8 cellular contexts compared by ENCODE assay signal in the genomic region with DNA sequence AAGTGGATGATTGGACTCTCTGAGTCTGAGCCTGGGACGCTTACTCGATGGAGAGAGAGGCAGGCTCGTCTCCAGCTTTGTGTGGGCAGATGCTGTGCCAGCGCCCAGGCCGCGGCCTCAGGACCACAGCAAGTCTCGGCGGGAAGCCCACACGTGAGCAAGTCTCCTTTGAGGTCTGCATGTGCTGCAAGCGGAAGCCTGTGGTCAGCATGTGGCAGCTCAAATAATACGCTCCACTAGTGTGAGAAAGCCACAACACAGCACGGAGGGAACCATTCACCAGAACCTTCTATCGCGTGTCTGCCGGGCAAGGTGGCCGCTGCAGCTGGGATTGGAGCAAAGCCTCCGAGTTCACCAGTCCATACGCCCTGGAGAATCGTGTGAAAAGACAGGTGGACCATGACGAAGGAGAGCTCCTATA.
DNase-seq lines count a peak whose midpoint lies in the region; ATAC-seq and TF ChIP-seq lines count a peak whose summit lies in the region.

No MANE protein-coding gene starts in this region.

- H3K4me2 ChIP-seq in mesendoderm (ENCODE audit: low read length) (no peak overlapping the region), SK-N-SH (no peak overlapping the region)

- H3K4me1 Mint-ChIP-seq in activated naive CD4-positive, alpha-beta T cell treated with anti-CD3 and anti-CD28 coated beads for 36 hours (ENCODE audit: low read depth) = peaks cover 7% of the 10 kb centered on the region

- no peak for TF ChIP-seq EP300 in SK-N-SH (IDR thresholded peaks at IDR 0.05; ENCODE audit: borderline replicate concordance in 1 of 2, low read depth in 1 of 2, low read length in 1 of 2)

- no peak overlapping the region for H2AFZ ChIP-seq in SK-N-SH (ENCODE audit: low read depth)

- peaks cover 10% of the 10 kb centered on the region for H3K9me3 Mint-ChIP-seq in activated naive CD4-positive, alpha-beta T cell treated with anti-CD3 and anti-CD28 coated beads for 36 hours

- H3K4me1 ChIP-seq in mesendoderm (ENCODE audit: control insufficient read depth, low read depth, low read length) = no peaks in the 10 kb centered on the region
- H3K4me1 ChIP-seq in SK-N-SH (ENCODE audit: control insufficient read depth in 1 of 2, insufficient read depth in 2 of 2, low read depth in 1 of 2, low read length in 1 of 2) = no peaks in the 10 kb centered on the region

- H3K27ac Mint-ChIP-seq in activated naive CD4-positive, alpha-beta T cell treated with anti-CD3 and anti-CD28 coated beads for 36 hours = no peak overlapping the region

- no peak overlapping the region for H3K4ac ChIP-seq in mesendoderm (ENCODE audit: low read depth, low read length)

- H2BK15ac ChIP-seq in mesendoderm (replicated peaks; ENCODE audit: low read depth) = no peak overlapping the region

- H3K79me2 ChIP-seq in mesendoderm (ENCODE audit: control insufficient read depth, insufficient read depth, low read length) (no peaks in the 10 kb centered on the region), SK-N-SH (ENCODE audit: insufficient read depth) (no peaks in the 10 kb centered on the region)

- peak; percentile 72 for DNase-seq in GM12864 (ENCODE audit: low read depth)
- DNase-seq in NOMO-1 treated with DMSO at 0.1 percent for 48 hours (lab: John Stamatoyannopoulos, UW; ENCODE audit: unreplicated experiment) = peak; percentile 77
- peak; percentile 30 for DNase-seq in activated naive CD4-positive, alpha-beta T cell treated with anti-CD3 and anti-CD28 coated beads for 36 hours
- DNase-seq in stimulated activated CD8-positive, alpha-beta memory T cell treated with anti-CD3 and anti-CD28 coated beads, Interleukin-12 subunit alpha, Interleukin-12 subunit beta, amount 100 ng/mL, for 4 hours (ENCODE audit: low read depth) = peak; percentile 27
- DNase-seq in mesendoderm = no peak
- no peak for DNase-seq in SK-N-SH
- no peak for DNase-seq in NCI-H510A (lab: John Stamatoyannopoulos, UW)

- no peaks in the 10 kb centered on the region for H3K36me3 Mint-ChIP-seq in activated naive CD4-positive, alpha-beta T cell treated with anti-CD3 and anti-CD28 coated beads for 36 hours (ENCODE audit: low read depth)

- H3K9me3 ChIP-seq in SK-N-SH = no peaks in the 10 kb centered on the region

- H3K27ac ChIP-seq in mesendoderm (ENCODE audit: low read depth, low read length) (no peak overlapping the region), SK-N-SH (ENCODE audit: low read depth in 2 of 2, low read length in 1 of 2) (no peak overlapping the region)

- POLR2A ChIA-PET in SK-N-SH (lab: Yijun Ruan, JAX) = interaction anchor here (0.6 kb wide), 1 partner anchor 19 kb away, joined by 3 read pairs; no protein-coding TSS in a partner anchor

- CTCF ChIA-PET in activated naive CD4-positive, alpha-beta T cell treated with anti-CD3 and anti-CD28 coated beads for 36 hours (lab: Charles Lee) = interaction anchor here (0.8 kb wide), 1 partner anchor 10 kb away, joined by 5 read pairs; no protein-coding TSS in a partner anchor
- CTCF ChIA-PET in SK-N-SH (lab: Yijun Ruan, JAX) = interaction anchor here (1.1 to 2.0 kb wide), 2 partner anchors 10 to 306 kb away, joined by 3 to 4 read pairs; no protein-coding TSS in a partner anchor

- H3K4me3 Mint-ChIP-seq in activated naive CD4-positive, alpha-beta T cell treated with anti-CD3 and anti-CD28 coated beads for 36 hours = no peak overlapping the region

- H3K4me3 ChIP-seq in GM12864 (ENCODE audit: low read depth, low read length) (no peak overlapping the region), mesendoderm (ENCODE audit: low read length) (no peak overlapping the region), SK-N-SH (ENCODE audit: low read depth in 2 of 2, low read length in 1 of 2) (no peak overlapping the region)

- TF ChIP-seq CTCF in GM12864 (IDR thresholded peaks at IDR 0.05; ENCODE audit: low read depth, low read length, missing control alignments) (no peak), SK-N-SH (IDR thresholded peaks at IDR 0.05) (no peak)

- no peak overlapping the region for H3K9ac ChIP-seq in mesendoderm (ENCODE audit: low read length)
- H3K9ac ChIP-seq in SK-N-SH = no peak overlapping the region

- no peak overlapping the region for H2BK5ac ChIP-seq in mesendoderm (ENCODE audit: low read length)

- H4K5ac ChIP-seq in mesendoderm (ENCODE audit: low read length) = no peak overlapping the region

- intact Hi-C loops in activated naive CD4-positive, alpha-beta T cell treated with anti-CD3 and anti-CD28 coated beads for 36 hours (cut with micrococcal nuclease) = no loop called here

- no peak overlapping the region for H2BK120ac ChIP-seq in mesendoderm (ENCODE audit: low read depth, low read length)

- no peak overlapping the region for H4K8ac ChIP-seq in mesendoderm (ENCODE audit: low read depth, low read length)

- no CpG with 5 or more reads among the region's 20 CpGs for WGBS in mesendoderm (ENCODE audit: extremely low coverage, insufficient coverage, low lambda C conversion rate)
- WGBS in SK-N-SH (ENCODE audit: low lambda C conversion rate) = 84% methylated on average over 17 of the region's 20 CpGs

- no peak overlapping the region for H3K18ac ChIP-seq in mesendoderm (ENCODE audit: low read length)

- H2AK5ac ChIP-seq in mesendoderm (ENCODE audit: low read length) = no peak overlapping the region

- no peak overlapping the region for H3K56ac ChIP-seq in mesendoderm (ENCODE audit: low read length)

- no peaks in the 10 kb centered on the region for H3K9me2 ChIP-seq in SK-N-SH

- H4K20me1 ChIP-seq in SK-N-SH (ENCODE audit: insufficient read depth) = no peaks in the 10 kb centered on the region

- H3K27me3 ChIP-seq in mesendoderm (ENCODE audit: insufficient read depth, low read length, poor library complexity) = no peaks in the 10 kb centered on the region
- no peaks in the 10 kb centered on the region for H3K27me3 ChIP-seq in SK-N-SH (ENCODE audit: insufficient read depth)

- H3K27me3 Mint-ChIP-seq in activated naive CD4-positive, alpha-beta T cell treated with anti-CD3 and anti-CD28 coated beads for 36 hours (ENCODE audit: low read depth) = peaks cover 2% of the 10 kb centered on the region

- no peaks in the 10 kb centered on the region for H3K79me1 ChIP-seq in mesendoderm (ENCODE audit: low read length)

- H3K36me3 ChIP-seq in mesendoderm (ENCODE audit: control insufficient read depth, insufficient read depth, low read length) (no peaks in the 10 kb centered on the region), SK-N-SH (replicated peaks in 1 of 2; ENCODE audit: control insufficient read depth in 1 of 2, insufficient read depth in 2 of 2, low read length in 1 of 2) (no peaks in the 10 kb centered on the region)

- H3K23ac ChIP-seq in mesendoderm (ENCODE audit: low read length) = no peak overlapping the region

- H3F3A ChIP-seq in SK-N-SH (replicated peaks; ENCODE audit: insufficient read depth) = no peaks in the 10 kb centered on the region

- no peak for TF ChIP-seq RAD21 in SK-N-SH (IDR thresholded peaks at IDR 0.05; ENCODE audit: low read length)

- ATAC-seq in HG02588 (IDR thresholded peaks at IDR 0.05; ENCODE audit: unreplicated experiment) = peak; percentile 95

TF ChIP-seq in SK-N-SH, 30 proteins besides CTCF, POLR2A, EP300 and RAD21 (continues in another document):
- TF ChIP-seq, protein P1, sequence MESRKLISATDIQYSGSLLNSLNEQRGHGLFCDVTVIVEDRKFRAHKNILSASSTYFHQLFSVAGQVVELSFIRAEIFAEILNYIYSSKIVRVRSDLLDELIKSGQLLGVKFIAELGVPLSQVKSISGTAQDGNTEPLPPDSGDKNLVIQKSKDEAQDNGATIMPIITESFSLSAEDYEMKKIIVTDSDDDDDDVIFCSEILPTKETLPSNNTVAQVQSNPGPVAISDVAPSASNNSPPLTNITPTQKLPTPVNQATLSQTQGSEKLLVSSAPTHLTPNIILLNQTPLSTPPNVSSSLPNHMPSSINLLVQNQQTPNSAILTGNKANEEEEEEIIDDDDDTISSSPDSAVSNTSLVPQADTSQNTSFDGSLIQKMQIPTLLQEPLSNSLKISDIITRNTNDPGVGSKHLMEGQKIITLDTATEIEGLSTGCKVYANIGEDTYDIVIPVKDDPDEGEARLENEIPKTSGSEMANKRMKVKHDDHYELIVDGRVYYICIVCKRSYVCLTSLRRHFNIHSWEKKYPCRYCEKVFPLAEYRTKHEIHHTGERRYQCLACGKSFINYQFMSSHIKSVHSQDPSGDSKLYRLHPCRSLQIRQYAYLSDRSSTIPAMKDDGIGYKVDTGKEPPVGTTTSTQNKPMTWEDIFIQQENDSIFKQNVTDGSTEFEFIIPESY (IDR thresholded peaks at IDR 0.05; ENCODE audit: borderline replicate concordance, low read depth) = no peak
- TF ChIP-seq NRF1 (IDR thresholded peaks at IDR 0.05; ENCODE audit: low read depth, low read length) = no peak
- TF ChIP-seq GABPA (IDR thresholded peaks at IDR 0.05; ENCODE audit: low read depth) = no peak
- no peak for TF ChIP-seq NFIC (IDR thresholded peaks at IDR 0.05; ENCODE audit: borderline replicate concordance)
- TF ChIP-seq RCOR1 (IDR thresholded peaks at IDR 0.05; ENCODE audit: low read length) = no peak
- TF ChIP-seq YY1 (IDR thresholded peaks at IDR 0.05; ENCODE audit: low read depth) = no peak
- no peak for TF ChIP-seq TCF12 (IDR thresholded peaks at IDR 0.05)
- no peak for TF ChIP-seq RFX5 (IDR thresholded peaks at IDR 0.05; ENCODE audit: low read length)
- TF ChIP-seq, protein P2, sequence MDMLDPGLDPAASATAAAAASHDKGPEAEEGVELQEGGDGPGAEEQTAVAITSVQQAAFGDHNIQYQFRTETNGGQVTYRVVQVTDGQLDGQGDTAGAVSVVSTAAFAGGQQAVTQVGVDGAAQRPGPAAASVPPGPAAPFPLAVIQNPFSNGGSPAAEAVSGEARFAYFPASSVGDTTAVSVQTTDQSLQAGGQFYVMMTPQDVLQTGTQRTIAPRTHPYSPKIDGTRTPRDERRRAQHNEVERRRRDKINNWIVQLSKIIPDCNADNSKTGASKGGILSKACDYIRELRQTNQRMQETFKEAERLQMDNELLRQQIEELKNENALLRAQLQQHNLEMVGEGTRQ (IDR thresholded peaks at IDR 0.05; ENCODE audit: borderline replicate concordance, low read depth, low read length) = no peak
- TF ChIP-seq FOSL2 (IDR thresholded peaks at IDR 0.05; ENCODE audit: borderline replicate concordance, low read depth) = no peak
- TF ChIP-seq, protein P3, sequence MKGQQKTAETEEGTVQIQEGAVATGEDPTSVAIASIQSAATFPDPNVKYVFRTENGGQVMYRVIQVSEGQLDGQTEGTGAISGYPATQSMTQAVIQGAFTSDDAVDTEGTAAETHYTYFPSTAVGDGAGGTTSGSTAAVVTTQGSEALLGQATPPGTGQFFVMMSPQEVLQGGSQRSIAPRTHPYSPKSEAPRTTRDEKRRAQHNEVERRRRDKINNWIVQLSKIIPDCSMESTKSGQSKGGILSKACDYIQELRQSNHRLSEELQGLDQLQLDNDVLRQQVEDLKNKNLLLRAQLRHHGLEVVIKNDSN (IDR thresholded peaks at IDR 0.05; ENCODE audit: borderline replicate concordance, low read depth) = no peak
- TF ChIP-seq TEAD4 (IDR thresholded peaks at IDR 0.05; ENCODE audit: borderline replicate concordance, insufficient read depth) = no peak
- no peak for TF ChIP-seq SMC3 (IDR thresholded peaks at IDR 0.05; ENCODE audit: low read depth, low read length)

Comparison
In these comparisons a context has a peak if more than half of its experiments do, and no peak if none do; other contexts are left out.
1. DNase-seq: peak in GM12864 (single experiment), NOMO-1 treated with DMSO at 0.1 percent for 48 hours (single experiment), activated naive CD4-positive, alpha-beta T cell treated with anti-CD3 and anti-CD28 coated beads for 36 hours (single experiment) and stimulated activated CD8-positive, alpha-beta memory T cell treated with anti-CD3 and anti-CD28 coated beads, Interleukin-12 subunit alpha, Interleukin-12 subunit beta, amount 100 ng/mL, for 4 hours (single experiment); none in mesendoderm (single experiment), SK-N-SH (single experiment) and NCI-H510A (single experiment).